ENCODE assay signal across 1 cellular context in genomic region chr11:134535029-134536025, GRCh38.
TF ChIP-seq lines count a peak whose summit lies in the region.

No MANE protein-coding gene starts in this region.

TF ChIP-seq in H1, 55 proteins besides CTCF, POLR2A, EP300 and RAD21 (continued from another document):
- TF ChIP-seq CHD7 (IDR thresholded peaks at IDR 0.05; ENCODE audit: insufficient replicate concordance, low read length) (no peak), BCL11A (IDR thresholded peaks at IDR 0.05; ENCODE audit: low read depth in 2 of 2, low read length in 2 of 2) (no peak), MAX (IDR thresholded peaks at IDR 0.05) (no peak), POLR2AphosphoS5 (IDR thresholded peaks at IDR 0.05; ENCODE audit: low read depth, low read length) (no peak), CEBPB (IDR thresholded peaks at IDR 0.05; ENCODE audit: low read depth, low read length) (no peak), SP2 (IDR thresholded peaks at IDR 0.05; ENCODE audit: low read length) (no peak), NRF1 (IDR thresholded peaks at IDR 0.05; ENCODE audit: low read depth, low read length) (no peak), SRF (IDR thresholded peaks at IDR 0.05; ENCODE audit: low read depth, low read length) (no peak), CHD1 (IDR thresholded peaks at IDR 0.05; ENCODE audit: low read depth, low read length) (no peak), CHD2 (IDR thresholded peaks at IDR 0.05; ENCODE audit: low read length) (no peak), SAP30 (IDR thresholded peaks at IDR 0.05; ENCODE audit: insufficient read depth, insufficient replicate concordance, low read length) (no peak)
